Comparison of ENCODE assay signal across 1 cellular context in the genomic region with DNA sequence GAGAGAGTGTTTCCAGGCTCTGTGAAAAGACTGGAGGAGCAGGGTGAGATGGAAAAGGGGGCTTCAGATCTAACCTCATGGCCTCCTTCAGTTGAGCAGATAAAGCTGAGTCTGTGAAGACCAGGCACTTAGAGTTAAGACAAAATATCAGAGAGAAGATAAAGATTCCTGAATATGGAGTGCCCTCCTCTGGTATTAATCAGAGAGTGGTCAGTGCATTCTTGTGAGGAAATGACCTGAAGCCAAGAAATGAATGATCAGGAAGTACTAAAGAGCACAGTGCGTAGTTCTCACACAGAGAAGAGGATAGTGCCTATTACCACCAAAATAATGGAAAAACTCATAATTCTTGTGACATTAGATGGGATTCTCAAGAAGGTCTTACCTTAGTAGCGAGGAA.
TF ChIP-seq lines count a peak whose summit lies in the region.

No MANE protein-coding gene starts in this region.

TF ChIP-seq in SK-N-SH treated with all-trans-retinoic acid at 6 μM for 48 hours, 23 proteins besides CTCF, POLR2A, EP300 and RAD21 (continued from another document):
- TF ChIP-seq BACH2 (CRISPR knock-in tag; IDR thresholded peaks at IDR 0.05; ENCODE audit: borderline replicate concordance), result no peak
- no peak for TF ChIP-seq ARNTL (CRISPR knock-in tag; IDR thresholded peaks at IDR 0.05; ENCODE audit: borderline replicate concordance, low read depth)
